27 cellular contexts compared by ENCODE assay signal in genomic region chr21:23837564-23837963, GRCh38.
"Had no signal": no experiment of that assay in that cellular context is flagged by ENCODE, and none has a peak within 500 bp of the region (broad histone marks: within the 10 kb centered on the region; RNA-seq: fewer than 3 reads in every experiment).

No MANE protein-coding gene starts in this region.

- H3K27me3 ChIP-seq: breast epithelium, esophagus muscularis mucosa, foreskin keratinocyte, heart left ventricle, ovary, testis, transverse colon had no signal

- H3K4me3 ChIP-seq: breast epithelium, esophagus muscularis mucosa, heart left ventricle, ovary, skin epidermis, testis, transverse colon had no signal

- ATAC-seq: activated CD4-positive, alpha-beta T cell treated with anti-CD3 and anti-CD28 coated beads for 36 hours; activated CD8-positive, alpha-beta memory T cell treated with anti-CD3 and anti-CD28 coated beads, Interleukin-2, amount 10 ng/mL, durations not matched to agents 7 days and 5 days; activated CD8-positive, alpha-beta T cell treated with anti-CD3 and anti-CD28 coated beads, Interleukin-2, amount 10 ng/mL, durations not matched to agents 7 days and 5 days; activated naive CD4-positive, alpha-beta T cell treated with anti-CD3 and anti-CD28 coated beads, Interleukin-2, amount 50 U/mL, for 72 hours; foreskin keratinocyte; heart left ventricle; left colon; sciatic nerve; stimulated activated naive CD8-positive, alpha-beta T cell treated with anti-CD3 and anti-CD28 coated beads, Interleukin-15, Interleukin-2, amounts not matched to agents 100 U/mL and 50 U/mL, for 24 hours had no signal

- DNase-seq: activated CD4-positive, alpha-beta T cell treated with anti-CD3 and anti-CD28 coated beads for 36 hours; activated CD4-positive, CD25-positive, alpha-beta regulatory T cell; activated CD8-positive, alpha-beta memory T cell treated with anti-CD3 and anti-CD28 coated beads, Interleukin-2, amount 10 ng/mL, durations not matched to agents 7 days and 5 days; activated CD8-positive, alpha-beta T cell treated with anti-CD3 and anti-CD28 coated beads, Interleukin-2, amount 10 ng/mL, durations not matched to agents 7 days and 5 days; activated naive CD4-positive, alpha-beta T cell; activated T-cell treated with anti-CD3 and anti-CD28 coated beads, Interleukin-2, amount 50 U/mL, for 48 hours; central memory CD4-positive, alpha-beta T cell; endodermal cell; foreskin keratinocyte; heart left ventricle; hypothalamus; immature natural killer cell; kidney; left colon; naive B cell; nephron progenitor cell; ovary; stimulated activated CD4-positive, alpha-beta T cell treated with anti-CD3 and anti-CD28 coated beads, Interleukin-12 subunit alpha, Interleukin-12 subunit beta, amount 100 ng/mL, for 4 hours; stimulated activated CD4-positive, alpha-beta T cell treated with anti-CD3 and anti-CD28 coated beads, Interleukin-4, amount 100 ng/mL, for 1 hour; stimulated activated naive CD8-positive, alpha-beta T cell treated with anti-CD3 and anti-CD28 coated beads, Interleukin-15, Interleukin-2, amounts not matched to agents 100 U/mL and 50 U/mL, for 24 hours; testis; transverse colon had no signal

- H3K36me3 ChIP-seq: breast epithelium, esophagus muscularis mucosa, heart left ventricle, ovary, transverse colon had no signal

- H3K27ac ChIP-seq: breast epithelium, esophagus muscularis mucosa, foreskin keratinocyte, heart left ventricle, ovary, skin epidermis, testis, transverse colon had no signal

- H3K4me1 ChIP-seq: breast epithelium, esophagus muscularis mucosa, foreskin keratinocyte, heart left ventricle, testis, transverse colon had no signal

- H3K9me3 ChIP-seq: esophagus muscularis mucosa, ovary, testis, transverse colon had no signal
